ENCODE assay signal across 24 cellular contexts in genomic region chr10:51852297-51852696, GRCh38.
"Had no signal": no experiment of that assay in that cellular context is flagged by ENCODE, and none has a peak within 500 bp of the region (broad histone marks: within the 10 kb centered on the region; RNA-seq: fewer than 3 reads in every experiment).

No MANE protein-coding gene starts in this region.

- H3K4me3 ChIP-seq: left ventricle myocardium inferior, lung, neural progenitor cell, psoas muscle, right lobe of liver, smooth muscle cell, transverse colon, upper lobe of left lung had no signal

- H3K27ac ChIP-seq: left ventricle myocardium inferior, neural progenitor cell, neutrophil, parathyroid adenoma, psoas muscle, right lobe of liver, transverse colon, upper lobe of left lung had no signal

- H3K4me2 ChIP-seq: neural progenitor cell, smooth muscle cell had no signal

- H3K27me3 ChIP-seq: neural progenitor cell, neutrophil, right lobe of liver, transverse colon, upper lobe of left lung had no signal

- H2AFZ ChIP-seq: neural progenitor cell, parathyroid adenoma had no signal

- H3K79me2 ChIP-seq: parathyroid adenoma had no signal

- ATAC-seq: natural killer cell; psoas muscle; right lobe of liver; stimulated activated memory B cell treated with anti-CD40 and anti-IgM and Interleukin-4, amounts not matched to agents 10 μg/mL and 1 μg/mL and 100 μg/mL, for 72 hours; stimulated activated naive CD8-positive, alpha-beta T cell treated with anti-CD3 and anti-CD28 coated beads, Interleukin-15, amount 100 ng/mL, for 72 hours had no signal

- H3K36me3 ChIP-seq: left ventricle myocardium inferior, neutrophil, right lobe of liver, transverse colon, upper lobe of left lung had no signal

- DNase-seq: islet precursor cell; left ventricle myocardium inferior; mesendoderm; naive B cell; natural killer cell; nephron progenitor cell; occipital lobe; psoas muscle; right lobe of liver; stimulated activated CD4-positive, alpha-beta T cell treated with anti-CD3 and anti-CD28 coated beads, Interleukin-1b, Interleukin-23, amount 100 ng/mL, for 48 hours; stimulated activated CD4-positive, alpha-beta T cell treated with anti-CD3 and anti-CD28 coated beads, Interleukin-2, amount 100 ng/mL, for 48 hours; stimulated activated CD4-positive, alpha-beta T cell treated with anti-CD3 and anti-CD28 coated beads, Interleukin-4, amount 100 ng/mL, for 4 hours; stimulated activated CD8-positive, alpha-beta memory T cell treated with anti-CD3 and anti-CD28 coated beads, Interleukin-4, amount 100 ng/mL, for 48 hours; stimulated activated naive CD4-positive, alpha-beta T cell treated with Interleukin-2 at 50 U/mL for 16 hours; stimulated activated naive CD8-positive, alpha-beta T cell treated with anti-CD3 and anti-CD28 coated beads, Interleukin-15, amount 100 ng/mL, for 72 hours; substantia nigra; transverse colon; upper lobe of left lung had no signal

- H3K9me3 ChIP-seq: neutrophil, right lobe of liver, upper lobe of left lung had no signal

- H3K4me1 ChIP-seq: left ventricle myocardium inferior, right lobe of liver, transverse colon, upper lobe of left lung had no signal
